In genomic region chr16:1818873-1819525, GRCh38 we compare ENCODE assay signal across 16 cellular contexts. TPM values are rescaled to one million over a fixed set of nuclear protein-coding genes. Genes with fewer than 3 reads are reported as not detected.
A peak's percentile ranks its signal among the peaks of the same experiment; 100 is the strongest.
DNase-seq lines count a peak whose midpoint lies in the region; ATAC-seq and TF ChIP-seq lines count a peak whose summit lies in the region.
"Had no signal": no experiment of that assay in that cellular context is flagged by ENCODE, and none has a peak within 500 bp of the region (broad histone marks: within the 10 kb centered on the region; RNA-seq: fewer than 3 reads in every experiment).

No MANE protein-coding gene starts in this region.

- no peaks in the 10 kb centered on the region for H3K9me3 Mint-ChIP-seq in activated naive CD8-positive, alpha-beta T cell treated with anti-CD3 and anti-CD28 coated beads, Interleukin-2, amount 10 ng/mL, durations not matched to agents 7 days and 5 days
- H3K9me3 Mint-ChIP-seq in activated naive CD8-positive, alpha-beta T cell treated with anti-CD3 and anti-CD28 coated beads, Interleukin-2, amount 50 U/mL, for 24 hours = no peaks in the 10 kb centered on the region
- no peaks in the 10 kb centered on the region for H3K9me3 Mint-ChIP-seq in chondrocyte (ENCODE audit: low read depth)
- H3K9me3 Mint-ChIP-seq: CD8-positive, alpha-beta memory T cell had no signal

- H3K27me3 ChIP-seq in RWPE2 (ENCODE audit: insufficient read depth, poor library complexity, severe bottlenecking) (no peaks in the 10 kb centered on the region), transverse colon (no peaks in the 10 kb centered on the region)

- peak overlapping the region; percentile 13 for H3K27ac Mint-ChIP-seq in activated naive CD8-positive, alpha-beta T cell treated with anti-CD3 and anti-CD28 coated beads, Interleukin-2, amount 10 ng/mL, durations not matched to agents 7 days and 5 days
- no peak overlapping the region for H3K27ac Mint-ChIP-seq in activated naive CD8-positive, alpha-beta T cell treated with anti-CD3 and anti-CD28 coated beads, Interleukin-2, amount 50 U/mL, for 24 hours
- no peak overlapping the region for H3K27ac Mint-ChIP-seq in chondrocyte (ENCODE audit: unreplicated experiment)

- H3K9me3 ChIP-seq in RWPE2 (ENCODE audit: severe bottlenecking) (no peaks in the 10 kb centered on the region), transverse colon (no peaks in the 10 kb centered on the region)

- POLR2A ChIA-PET in activated naive CD8-positive, alpha-beta T cell treated with anti-CD3 and anti-CD28 coated beads, Interleukin-2, amount 10 ng/mL, durations not matched to agents 7 days and 5 days (lab: Charles Lee) = no interaction called here

- peaks cover 2% of the 10 kb centered on the region for H3K36me3 Mint-ChIP-seq in activated naive CD8-positive, alpha-beta T cell treated with anti-CD3 and anti-CD28 coated beads, Interleukin-2, amount 10 ng/mL, durations not matched to agents 7 days and 5 days
- H3K36me3 Mint-ChIP-seq in activated naive CD8-positive, alpha-beta T cell treated with anti-CD3 and anti-CD28 coated beads, Interleukin-2, amount 50 U/mL, for 24 hours (ENCODE audit: low read depth) = peaks cover 3% of the 10 kb centered on the region
- peaks cover 6% of the 10 kb centered on the region for H3K36me3 Mint-ChIP-seq in chondrocyte (ENCODE audit: low read depth)

- ATAC-seq in activated naive CD8-positive, alpha-beta T cell treated with anti-CD3 and anti-CD28 coated beads, Interleukin-2, amount 10 ng/mL, durations not matched to agents 7 days and 5 days (ENCODE audit: low read depth) = no peak
- ATAC-seq in activated naive CD8-positive, alpha-beta T cell treated with anti-CD3 and anti-CD28 coated beads, Interleukin-2, amount 50 U/mL, for 24 hours = no peak
- ATAC-seq in RWPE2 (ENCODE audit: low read depth) (no peak), HG03460 (IDR thresholded peaks at IDR 0.05; ENCODE audit: unreplicated experiment) (no peak)
- ATAC-seq: GM12878, HCT116 had no signal

- H3K4me3 Mint-ChIP-seq in activated naive CD8-positive, alpha-beta T cell treated with anti-CD3 and anti-CD28 coated beads, Interleukin-2, amount 10 ng/mL, durations not matched to agents 7 days and 5 days = no peak overlapping the region
- no peak overlapping the region for H3K4me3 Mint-ChIP-seq in activated naive CD8-positive, alpha-beta T cell treated with anti-CD3 and anti-CD28 coated beads, Interleukin-2, amount 50 U/mL, for 24 hours
- H3K4me3 Mint-ChIP-seq in chondrocyte (ENCODE audit: unreplicated experiment) = no peak overlapping the region
- H3K4me3 Mint-ChIP-seq: CD8-positive, alpha-beta memory T cell had no signal

- in situ Hi-C loops in transverse colon (cut with MboI; ENCODE audit: low pct_ligation_motif_present in 1 of 4, low pct_unique_long_range_greater_than_20kb in 1 of 4, low sequenced_read_pairs in 3 of 4) = no loop called here

- intact Hi-C loops in posterior vena cava (cut with DNase I) (no loop called here), transverse colon (cut with DNase I; ENCODE audit: low total_unique reads) (no loop called here)

- TF ChIP-seq CTCF in RWPE2 (IDR thresholded peaks at IDR 0.05; ENCODE audit: poor library complexity, severe bottlenecking) (no peak), chondrocyte (IDR thresholded peaks at IDR 0.05) (no peak), transverse colon (IDR thresholded peaks at IDR 0.05) (no peak)

- TF ChIP-seq EP300 in transverse colon (IDR thresholded peaks at IDR 0.05; ENCODE audit: low read depth) = no peak

- H3K27ac ChIP-seq in RWPE2 (ENCODE audit: poor library complexity, severe bottlenecking) (no peak overlapping the region), transverse colon (no peak overlapping the region)
- H3K27ac ChIP-seq: 22Rv1, GM23248 had no signal

- H3K36me3 ChIP-seq in RWPE2 (ENCODE audit: low read depth) (peaks cover 30% of the 10 kb centered on the region), transverse colon (peaks cover 0 to 35% (median 3%) of the 10 kb centered on the region in 4 donors)

- H3K4me1 Mint-ChIP-seq in activated naive CD8-positive, alpha-beta T cell treated with anti-CD3 and anti-CD28 coated beads, Interleukin-2, amount 10 ng/mL, durations not matched to agents 7 days and 5 days = no peaks in the 10 kb centered on the region
- peaks cover 5% of the 10 kb centered on the region for H3K4me1 Mint-ChIP-seq in activated naive CD8-positive, alpha-beta T cell treated with anti-CD3 and anti-CD28 coated beads, Interleukin-2, amount 50 U/mL, for 24 hours
- peaks cover 4% of the 10 kb centered on the region for H3K4me1 Mint-ChIP-seq in chondrocyte (ENCODE audit: low read depth)

- WGBS in transverse colon (ENCODE audit: low coverage in 1 of 2), 2 donors = 95 to 100% methylated on average over 5 to 35 of the region's 35 CpGs

- no peaks in the 10 kb centered on the region for H3K27me3 Mint-ChIP-seq in activated naive CD8-positive, alpha-beta T cell treated with anti-CD3 and anti-CD28 coated beads, Interleukin-2, amount 10 ng/mL, durations not matched to agents 7 days and 5 days
- H3K27me3 Mint-ChIP-seq in activated naive CD8-positive, alpha-beta T cell treated with anti-CD3 and anti-CD28 coated beads, Interleukin-2, amount 50 U/mL, for 24 hours = no peaks in the 10 kb centered on the region
- no peaks in the 10 kb centered on the region for H3K27me3 Mint-ChIP-seq in chondrocyte (ENCODE audit: low read depth)
- H3K27me3 Mint-ChIP-seq: CD8-positive, alpha-beta memory T cell had no signal

- no peak overlapping the region for H3K4me3 ChIP-seq in RWPE2 (ENCODE audit: severe bottlenecking)
- H3K4me3 ChIP-seq in transverse colon = no peak overlapping the region
- H3K4me3 ChIP-seq: GM12878, GM23248 had no signal

- H3K4me1 ChIP-seq in RWPE2 (ENCODE audit: insufficient read depth, poor library complexity, severe bottlenecking) = no peaks in the 10 kb centered on the region
- H3K4me1 ChIP-seq in transverse colon = peaks cover 0 to 3% (median under 1%) of the 10 kb centered on the region in 4 donors

- DNase-seq in activated naive CD8-positive, alpha-beta T cell treated with anti-CD3 and anti-CD28 coated beads, Interleukin-2, amount 10 ng/mL, durations not matched to agents 7 days and 5 days = no peak
- no peak for DNase-seq in activated naive CD8-positive, alpha-beta T cell treated with anti-CD3 and anti-CD28 coated beads, Interleukin-2, amount 50 U/mL, for 24 hours
- peak; percentile 67 for DNase-seq in RWPE2 (ENCODE audit: low spot score)
- DNase-seq in chondrocyte (ENCODE audit: low spot score) = peak; percentile 86
- DNase-seq in posterior vena cava (ENCODE audit: low spot score) = peak; percentile 60
- no peak for DNase-seq in transverse colon
- DNase-seq in stimulated activated CD4-positive, alpha-beta T cell treated with anti-CD3 and anti-CD28 coated beads, Interleukin-2, amount 100 ng/mL, for 24 hours = no peak
- DNase-seq: CD8-positive, alpha-beta memory T cell; GM23248 had no signal

- no peak for TF ChIP-seq POLR2A in transverse colon (IDR thresholded peaks at IDR 0.05)

RNA-seq across cellular contexts. Expression of gene HAGH, which starts 7.6 kb away (rescaled TPM):
- 10 to 100 TPM; 48.7 to 51.6 TPM for total RNA-seq in activated naive CD8-positive, alpha-beta T cell treated with anti-CD3 and anti-CD28 coated beads, Interleukin-2, amount 10 ng/mL, durations not matched to agents 7 days and 5 days
- total RNA-seq in chondrocyte (46.5 to 56.7 TPM (median 55.1 TPM) in 3 replicates), posterior vena cava (10 to 100 TPM; 36.1 to 48.2 TPM), transverse colon (100 to 1,000 TPM in 2 of 4 donors, 10 to 100 TPM in 2; 40.6 to 403 (median 121) TPM)

RNA-seq across cellular contexts. Expression of gene FAHD1, which starts 8.0 kb away (rescaled TPM):
- total RNA-seq in activated naive CD8-positive, alpha-beta T cell treated with anti-CD3 and anti-CD28 coated beads, Interleukin-2, amount 10 ng/mL, durations not matched to agents 7 days and 5 days = 10 to 100 TPM; 12.0 to 12.2 TPM
- total RNA-seq in chondrocyte (25.8 to 27.1 TPM (median 25.9 TPM) in 3 replicates), posterior vena cava (10 to 100 TPM; 14.0 to 17.3 TPM), transverse colon (100 to 1,000 TPM in 2 of 4 donors, 10 to 100 TPM in 2; 88.0 to 149 (median 104) TPM)

RNA-seq across cellular contexts. Expression of gene IGFALS, which starts 25.5 kb away (rescaled TPM):
- under 1 TPM; 0.23 to 0.55 TPM for total RNA-seq in activated naive CD8-positive, alpha-beta T cell treated with anti-CD3 and anti-CD28 coated beads, Interleukin-2, amount 10 ng/mL, durations not matched to agents 7 days and 5 days
- total RNA-seq in chondrocyte (0.12 to 0.31 TPM in 2 of 3 replicates, not detected in the other), posterior vena cava (under 1 TPM in 1 of 2 donors, not detected in 1; 0.10 TPM), transverse colon (10 to 100 TPM in 1 of 4 donors, under 1 TPM in 2, not detected in 1; 0.27 to 10.8 (median 0.48) TPM)
- total RNA-seq: A673; CD8-positive, alpha-beta memory T cell; Daoy; GM23248; HT1080 had no signal

RNA-seq across cellular contexts. Expression of gene NUBP2, which starts 36.2 kb away (rescaled TPM):
- total RNA-seq in activated naive CD8-positive, alpha-beta T cell treated with anti-CD3 and anti-CD28 coated beads, Interleukin-2, amount 10 ng/mL, durations not matched to agents 7 days and 5 days = 10 to 100 TPM; 55.6 to 55.9 TPM
- total RNA-seq in chondrocyte (36.5 to 46.0 TPM (median 40.7 TPM) in 3 replicates), posterior vena cava (10 to 100 TPM; 30.4 to 30.9 TPM), transverse colon (100 to 1,000 TPM in 1 of 4 donors, 10 to 100 TPM in 3; 15.3 to 165 (median 59.6) TPM)

RNA-seq across cellular contexts. Expression of gene SPSB3, which starts 36.6 kb away (rescaled TPM):
- 10 to 100 TPM; 67.8 to 74.1 TPM for total RNA-seq in activated naive CD8-positive, alpha-beta T cell treated with anti-CD3 and anti-CD28 coated beads, Interleukin-2, amount 10 ng/mL, durations not matched to agents 7 days and 5 days
- total RNA-seq in chondrocyte (30.8 to 32.1 TPM (median 31.5 TPM) in 3 replicates), posterior vena cava (10 to 100 TPM; 21.7 to 26.7 TPM), transverse colon (100 to 1,000 TPM; 101 to 289 (median 125) TPM)

Comparison
In these comparisons a context has a peak if more than half of its experiments do, and no peak if none do; other contexts are left out.
1. DNase-seq: peak in RWPE2 (single experiment), chondrocyte (single experiment) and posterior vena cava (single experiment); none in activated naive CD8-positive, alpha-beta T cell treated with anti-CD3 and anti-CD28 coated beads, Interleukin-2, amount 10 ng/mL, durations not matched to agents 7 days and 5 days (single experiment), activated naive CD8-positive, alpha-beta T cell treated with anti-CD3 and anti-CD28 coated beads, Interleukin-2, amount 50 U/mL, for 24 hours (single experiment), transverse colon (single experiment) and stimulated activated CD4-positive, alpha-beta T cell treated with anti-CD3 and anti-CD28 coated beads, Interleukin-2, amount 100 ng/mL, for 24 hours (0 of 2).